In the genomic region with DNA sequence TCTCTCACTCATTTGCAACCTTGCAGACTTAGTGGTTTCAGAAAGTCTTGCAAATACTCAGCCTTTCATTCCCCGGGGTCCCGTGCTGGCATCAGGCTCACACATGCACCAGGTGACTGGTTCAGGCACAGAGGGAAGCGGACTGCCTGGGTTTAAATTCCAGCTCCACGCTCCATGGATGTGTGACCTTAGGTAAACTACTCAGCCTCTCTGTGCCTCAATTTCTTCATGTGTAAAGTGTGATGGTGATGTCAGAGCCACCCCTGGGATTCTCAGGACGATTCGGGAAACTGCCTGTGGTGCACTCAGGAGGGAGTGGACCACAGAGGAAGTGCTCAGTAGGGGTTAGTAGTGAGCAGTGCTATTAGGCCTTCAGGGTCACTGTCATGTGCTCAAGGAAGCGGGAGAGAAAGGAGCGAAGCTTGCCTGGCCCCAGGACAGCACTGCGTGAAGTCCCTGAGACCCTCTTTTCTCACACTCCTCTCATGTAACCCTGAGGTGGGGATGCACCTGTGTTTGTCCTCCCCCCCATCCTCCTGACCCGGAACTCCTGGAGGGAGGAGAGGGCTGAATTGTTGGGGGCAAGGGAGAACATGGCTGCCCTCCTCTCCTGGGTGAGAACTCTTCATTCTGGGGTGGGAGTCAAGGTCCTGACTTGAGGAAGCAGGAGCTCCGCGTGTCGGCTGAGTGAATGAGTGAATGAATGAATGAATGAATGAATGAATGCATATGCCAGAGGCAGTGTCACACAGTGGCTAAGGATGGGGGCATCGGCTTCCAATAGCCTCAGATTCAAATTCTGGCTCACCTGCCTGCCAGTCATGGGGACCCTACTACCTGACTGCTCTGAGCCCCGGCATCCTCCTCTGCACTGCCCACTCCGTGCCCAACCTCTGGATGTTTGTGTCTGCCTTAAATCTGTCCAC, we compare ENCODE assay signal across 2 cellular contexts.
TF ChIP-seq lines count a peak whose summit lies in the region.

No MANE protein-coding gene starts in this region.

TF ChIP-seq in HEK293, 187 proteins besides CTCF, POLR2A, EP300 and RAD21:
- TF ChIP-seq ZNF341 (tag by site-specific recombination; IDR thresholded peaks at IDR 0.05; ENCODE audit: low read depth), result no peak
- TF ChIP-seq ZNF37A (tag by site-specific recombination; IDR thresholded peaks at IDR 0.05), result no peak
- peak; percentile 64 for TF ChIP-seq ZNF24 (tag by site-specific recombination; IDR thresholded peaks at IDR 0.05)
- peak; percentile 88 for TF ChIP-seq ZIC2 (tag by site-specific recombination; IDR thresholded peaks at IDR 0.05)
- TF ChIP-seq ZNF664 (tag by site-specific recombination; IDR thresholded peaks at IDR 0.05), result no peak
- TF ChIP-seq ZNF416 (tag by site-specific recombination; IDR thresholded peaks at IDR 0.05), result no peak
- no peak for TF ChIP-seq SCRT1 (tag by site-specific recombination; IDR thresholded peaks at IDR 0.05; ENCODE audit: borderline replicate concordance)
- TF ChIP-seq, protein P1, sequence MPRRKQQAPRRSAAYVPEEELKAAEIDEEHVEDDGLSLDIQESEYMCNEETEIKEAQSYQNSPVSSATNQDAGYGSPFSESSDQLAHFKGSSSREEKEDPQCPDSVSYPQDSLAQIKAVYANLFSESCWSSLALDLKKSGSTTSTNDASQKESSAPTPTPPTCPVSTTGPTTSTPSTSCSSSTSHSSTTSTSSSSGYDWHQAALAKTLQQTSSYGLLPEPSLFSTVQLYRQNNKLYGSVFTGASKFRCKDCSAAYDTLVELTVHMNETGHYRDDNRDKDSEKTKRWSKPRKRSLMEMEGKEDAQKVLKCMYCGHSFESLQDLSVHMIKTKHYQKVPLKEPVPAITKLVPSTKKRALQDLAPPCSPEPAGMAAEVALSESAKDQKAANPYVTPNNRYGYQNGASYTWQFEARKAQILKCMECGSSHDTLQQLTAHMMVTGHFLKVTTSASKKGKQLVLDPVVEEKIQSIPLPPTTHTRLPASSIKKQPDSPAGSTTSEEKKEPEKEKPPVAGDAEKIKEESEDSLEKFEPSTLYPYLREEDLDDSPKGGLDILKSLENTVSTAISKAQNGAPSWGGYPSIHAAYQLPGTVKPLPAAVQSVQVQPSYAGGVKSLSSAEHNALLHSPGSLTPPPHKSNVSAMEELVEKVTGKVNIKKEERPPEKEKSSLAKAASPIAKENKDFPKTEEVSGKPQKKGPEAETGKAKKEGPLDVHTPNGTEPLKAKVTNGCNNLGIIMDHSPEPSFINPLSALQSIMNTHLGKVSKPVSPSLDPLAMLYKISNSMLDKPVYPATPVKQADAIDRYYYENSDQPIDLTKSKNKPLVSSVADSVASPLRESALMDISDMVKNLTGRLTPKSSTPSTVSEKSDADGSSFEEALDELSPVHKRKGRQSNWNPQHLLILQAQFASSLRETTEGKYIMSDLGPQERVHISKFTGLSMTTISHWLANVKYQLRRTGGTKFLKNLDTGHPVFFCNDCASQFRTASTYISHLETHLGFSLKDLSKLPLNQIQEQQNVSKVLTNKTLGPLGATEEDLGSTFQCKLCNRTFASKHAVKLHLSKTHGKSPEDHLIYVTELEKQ (tag by site-specific recombination; IDR thresholded peaks at IDR 0.05; ENCODE audit: borderline replicate concordance), result no peak
- 0 out of 2 replicates have a peak, but pooled peaks have one; percentile 47 for TF ChIP-seq ZNF768 (tag by site-specific recombination; IDR thresholded peaks at IDR 0.05)
- no peak for TF ChIP-seq ZEB2 (tag by site-specific recombination; IDR thresholded peaks at IDR 0.05)
TF ChIP-seq in HEK293: peak in this region for 3.

TF ChIP-seq in GM12878, 131 proteins besides CTCF, POLR2A, EP300 and RAD21:
- TF ChIP-seq ZNF24 (IDR thresholded peaks at IDR 0.05) (peak; percentile 76; the same call in 1 of the 2 replicates), SIX5 (IDR thresholded peaks at IDR 0.05; ENCODE audit: low read depth, low read length, severe bottlenecking) (no peak)
